ENCODE assay signal across 14 cellular contexts in the genomic region with DNA sequence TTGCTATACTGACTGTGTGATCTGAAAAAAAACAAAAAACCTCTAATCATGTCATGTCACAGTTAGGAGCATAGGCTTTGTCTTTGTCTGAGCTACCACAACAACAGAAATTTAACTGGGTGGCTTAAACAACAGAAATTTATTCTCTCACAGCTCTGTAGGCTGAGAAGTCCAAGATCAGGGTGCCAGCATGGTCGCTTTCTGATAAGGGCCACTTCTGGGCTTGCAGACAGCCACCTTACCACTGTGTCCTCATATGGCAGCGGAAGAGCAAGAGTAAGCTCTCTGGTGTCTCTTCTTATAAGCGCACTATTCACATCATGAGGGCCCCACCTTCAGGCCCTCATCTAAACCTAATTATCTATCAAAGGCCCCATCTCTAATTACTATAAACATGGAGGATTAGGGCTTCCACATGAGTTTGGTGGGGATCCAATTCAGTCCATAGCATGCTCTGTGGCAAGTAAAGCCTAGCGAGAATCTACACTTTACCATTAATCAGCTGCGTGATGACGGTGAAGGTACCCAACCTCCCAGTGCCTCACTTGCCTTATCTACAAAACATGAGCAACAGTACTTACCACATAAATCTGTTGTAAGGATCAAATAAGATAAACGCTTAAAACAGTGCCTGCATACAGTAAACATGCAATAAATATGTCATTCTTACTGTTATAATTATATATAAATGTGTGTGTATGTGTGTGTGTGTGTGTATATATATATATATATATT. TPM values are rescaled to one million over a fixed set of nuclear protein-coding genes. Genes with fewer than 3 reads are reported as not detected.
DNase-seq lines count a peak whose midpoint lies in the region; ATAC-seq, FAIRE-seq and TF ChIP-seq lines count a peak whose summit lies in the region.
"Had no signal": no experiment of that assay in that cellular context is flagged by ENCODE, and none has a peak within 500 bp of the region (broad histone marks: within the 10 kb centered on the region; RNA-seq: fewer than 3 reads in every experiment).

No MANE protein-coding gene starts in this region.

- peaks cover 48% of the 10 kb centered on the region for H3K4me1 ChIP-seq in psoas muscle
- H3K4me1 ChIP-seq: BLaER1 had no signal

- ATAC-seq in psoas muscle = no peak
- no peak for ATAC-seq in HG03565 (IDR thresholded peaks at IDR 0.05; ENCODE audit: unreplicated experiment)

- peak; percentile 32 for FAIRE-seq in D721Med (lab: Jason Lieb, UNC)
- FAIRE-seq: H1 had no signal

- DNase-seq in D721Med (ENCODE audit: insufficient read length, low spot score) (no peak), amniotic epithelial cell (ENCODE audit: low read depth) (peak; percentile 90), erythroblast (lab: John Stamatoyannopoulos, UW) (peak; percentile 10 to 39), psoas muscle (no peak), RPMI8226 (no peak)
- no peak for DNase-seq in activated T-cell treated with anti-CD3 and anti-CD28 coated beads, Interleukin-2, amount 50 U/mL, for 1 hour
- DNase-seq: 8988T; CD4-positive, alpha-beta memory T cell; DMS79 treated with DMSO at 0.1 percent for 48 hours; GF-D8; H9 had no signal

- intact Hi-C loops in psoas muscle (cut with DNase I) = no loop called here

- WGBS in psoas muscle, 3 donors = 97 to 99% (median 97%) methylated on average over 7 of the region's 7 CpGs

- no peaks in the 10 kb centered on the region for H3K27me3 ChIP-seq in psoas muscle (ENCODE audit: insufficient read depth in 3 of 3, low read length in 2 of 3)
- H3K27me3 ChIP-seq: BLaER1 had no signal

- peak overlapping the region; percentile 25 for H3K27ac ChIP-seq in psoas muscle
- H3K27ac ChIP-seq: BLaER1 had no signal

- TF ChIP-seq CTCF in D721Med (IDR thresholded peaks at IDR 0.05; ENCODE audit: insufficient read depth, missing control alignments) (no peak), psoas muscle (IDR thresholded peaks at IDR 0.05) (no peak)

- H3K9me3 ChIP-seq in psoas muscle = no peaks in the 10 kb centered on the region

- no peak overlapping the region for H3K4me3 ChIP-seq in psoas muscle
- H3K4me3 ChIP-seq: BLaER1 had no signal

- TF ChIP-seq POLR2A in erythroblast (IDR thresholded peaks at IDR 0.05; ENCODE audit: low read length) = no peak

- H3K36me3 ChIP-seq in psoas muscle (ENCODE audit: insufficient read depth in 1 of 2, low read depth in 1 of 2) = no peaks in the 10 kb centered on the region
- H3K36me3 ChIP-seq: BLaER1 had no signal

RNA-seq across cellular contexts. Expression of a gene that starts 17.4 kb away (rescaled TPM):
- total RNA-seq in psoas muscle = 10 to 100 TPM; 12.3 to 27.9 (median 17.2) TPM
- 10 to 100 TPM; 17.0 to 26.1 (median 21.3) TPM for polyA plus RNA-seq in psoas muscle

Comparison
In these comparisons a context has a peak if more than half of its experiments do, and no peak if none do; other contexts are left out.
1. DNase-seq: peak in amniotic epithelial cell (single experiment) and erythroblast (2 of 2); none in D721Med (single experiment), psoas muscle (0 of 2), RPMI8226 (single experiment) and activated T-cell treated with anti-CD3 and anti-CD28 coated beads, Interleukin-2, amount 50 U/mL, for 1 hour (single experiment).